In genomic region chr15:74778599-74778970, GRCh38 we compare ENCODE assay signal across 18 cellular contexts. TPM values are rescaled to one million over a fixed set of nuclear protein-coding genes. Genes with fewer than 3 reads are reported as not detected.
DNase-seq lines count a peak whose midpoint lies in the region; ATAC-seq, FAIRE-seq and TF ChIP-seq lines count a peak whose summit lies in the region.
"Had no signal": no experiment of that assay in that cellular context is flagged by ENCODE, and none has a peak within 500 bp of the region (broad histone marks: within the 10 kb centered on the region; RNA-seq: fewer than 3 reads in every experiment).

No MANE protein-coding gene starts in this region.

- H3K4me3 ChIP-seq in HepG2 (replicated peaks in 1 of 3; ENCODE audit: insufficient read depth in 1 of 3, low read depth in 2 of 3, low read length in 3 of 3) (no peak overlapping the region), transverse colon (no peak overlapping the region), aorta (ENCODE audit: low read length in 2 of 2) (no peak overlapping the region)
- H3K4me3 ChIP-seq: ovary, thoracic aorta had no signal

- TF ChIP-seq EP300 in HepG2 (IDR thresholded peaks at IDR 0.05; ENCODE audit: low read depth in 2 of 2, low read length in 2 of 2) (no peak), HepG2 (CRISPR knock-in tag; IDR thresholded peaks at IDR 0.05; ENCODE audit: borderline replicate concordance) (no peak), transverse colon (IDR thresholded peaks at IDR 0.05; ENCODE audit: low read depth) (no peak)

- H4K20me1 ChIP-seq in HepG2 (ENCODE audit: insufficient read depth, low read length): no peaks in the 10 kb centered on the region; the same call in 1 of the 2 replicates

- H3K36me3 ChIP-seq in HepG2 (replicated peaks in 1 of 2; ENCODE audit: control insufficient read depth in 1 of 2, insufficient read depth in 2 of 2, low read length in 2 of 2) (no peaks in the 10 kb centered on the region), transverse colon (no peaks in the 10 kb centered on the region), aorta (ENCODE audit: control insufficient read depth in 1 of 2, insufficient read depth in 2 of 2, low read length in 1 of 2) (no peaks in the 10 kb centered on the region)
- H3K36me3 ChIP-seq: ovary, thoracic aorta had no signal

- peaks cover 11% of the 10 kb centered on the region for H3K79me2 ChIP-seq in HepG2 (ENCODE audit: insufficient read depth, low read length)

- no peaks in the 10 kb centered on the region for H3K9me3 Mint-ChIP-seq in activated naive CD4-positive, alpha-beta T cell treated with anti-CD3 and anti-CD28 coated beads for 36 hours
- H3K9me3 Mint-ChIP-seq in activated CD4-positive, alpha-beta memory T cell treated with anti-CD3 and anti-CD28 coated beads for 36 hours: no peaks in the 10 kb centered on the region
- H3K9me3 Mint-ChIP-seq: HFFc6 had no signal

- TF ChIP-seq RAD21 in HepG2 (CRISPR knock-in tag; IDR thresholded peaks at IDR 0.05): no peak

- POLR2A ChIA-PET in activated CD4-positive, alpha-beta memory T cell treated with anti-CD3 and anti-CD28 coated beads for 36 hours (lab: Charles Lee): interaction anchor here (1.0 to 6.4 kb wide), 4 partner anchors 10 to 128 kb away, joined by 3 to 116 read pairs (median 4); partner anchors contain the start of gene FAM219B
- POLR2A ChIA-PET in HepG2 (lab: Yijun Ruan, JAX): interaction anchor here (0.9 to 2.3 kb wide), 5 partner anchors 18 to 590 kb away, joined by 3 to 8 read pairs (median 5); partner anchors contain the start of genes CLK3, CYP1A1 and MAN2C1

- in situ Hi-C loops in HepG2 (cut with HindIII; ENCODE audit: extremely low pct_ligation_motif_present, low pct_unique_long_range_greater_than_20kb): loop anchor here (10.0 kb wide), 1 partner anchor 176 kb away; the partner anchor contains the start of gene RPP25
- in situ Hi-C loops in transverse colon (cut with MboI; ENCODE audit: low pct_ligation_motif_present in 1 of 4, low pct_unique_long_range_greater_than_20kb in 1 of 4, low sequenced_read_pairs in 3 of 4): loop anchor here in 2 of 4 donors (10.0 kb wide), 1 partner anchor 166 kb away; no protein-coding TSS in a partner anchor

- no peak overlapping the region for H2AFZ ChIP-seq in HepG2 (ENCODE audit: low read length)

- peak overlapping the region; percentile 4; the same call in 1 of the 2 replicates for H3K4me2 ChIP-seq in HepG2 (ENCODE audit: low read depth, low read length)

- DNase-seq in activated naive CD4-positive, alpha-beta T cell treated with anti-CD3 and anti-CD28 coated beads for 36 hours: no peak
- no peak for DNase-seq in activated naive CD4-positive, alpha-beta T cell (lab: John Stamatoyannopoulos, UW)
- DNase-seq in activated CD4-positive, alpha-beta memory T cell treated with anti-CD3 and anti-CD28 coated beads for 36 hours: no peak
- DNase-seq in HepG2 (ENCODE audit: low spot score): no peak
- DNase-seq in transverse colon: no peak
- no peak for DNase-seq in SW480 (ENCODE audit: low spot score)
- DNase-seq in H4 (ENCODE audit: low spot score): no peak
- DNase-seq in aorta: no peak
- DNase-seq: amygdala, DMS53, HFFc6, NCI-H1048, ovary, PC-3 had no signal

- peak overlapping the region; percentile 96 for H3K27ac Mint-ChIP-seq in activated naive CD4-positive, alpha-beta T cell treated with anti-CD3 and anti-CD28 coated beads for 36 hours
- peak overlapping the region; percentile 99 for H3K27ac Mint-ChIP-seq in activated CD4-positive, alpha-beta memory T cell treated with anti-CD3 and anti-CD28 coated beads for 36 hours
- H3K27ac Mint-ChIP-seq: HFFc6 had no signal

- H3K4me1 ChIP-seq in HepG2 (ENCODE audit: insufficient read depth, low read length) (peaks cover 86% of the 10 kb centered on the region), transverse colon (peaks cover 29 to 87% (median 57%) of the 10 kb centered on the region in 4 donors), aorta (ENCODE audit: control insufficient read depth in 1 of 2, insufficient read depth in 2 of 2, low read length in 2 of 2) (no peaks in the 10 kb centered on the region)

- peaks cover 69% of the 10 kb centered on the region for H3K4me1 Mint-ChIP-seq in activated naive CD4-positive, alpha-beta T cell treated with anti-CD3 and anti-CD28 coated beads for 36 hours (ENCODE audit: low read depth)
- peaks cover 70% of the 10 kb centered on the region for H3K4me1 Mint-ChIP-seq in activated CD4-positive, alpha-beta memory T cell treated with anti-CD3 and anti-CD28 coated beads for 36 hours (ENCODE audit: low read depth)

- no peak for TF ChIP-seq CTCF in HepG2 (CRISPR knock-in tag; IDR thresholded peaks at IDR 0.05)
- TF ChIP-seq CTCF in transverse colon (IDR thresholded peaks at IDR 0.05): no peak

- FAIRE-seq in HepG2 (lab: Jason Lieb, UNC): peak; percentile 40

- no peak for TF ChIP-seq POLR2A in HepG2 (IDR thresholded peaks at IDR 0.05; ENCODE audit: insufficient read depth in 1 of 2, low read depth in 2 of 2, low read length in 2 of 2)
- no peak for TF ChIP-seq POLR2A in transverse colon (IDR thresholded peaks at IDR 0.05)

- intact Hi-C loops in activated naive CD4-positive, alpha-beta T cell treated with anti-CD3 and anti-CD28 coated beads for 36 hours (cut with micrococcal nuclease): no loop called here
- intact Hi-C loops in activated CD4-positive, alpha-beta memory T cell treated with anti-CD3 and anti-CD28 coated beads for 36 hours (cut with micrococcal nuclease): no loop called here
- intact Hi-C loops in HepG2 (cut with micrococcal nuclease; ENCODE audit: unreplicated experiment) (no loop called here), transverse colon (cut with DNase I; ENCODE audit: low total_unique reads) (no loop called here), aorta (cut with DNase I) (loop anchor here in 1 of 2 donors (5.0 kb wide), 1 partner anchor 59 kb away; no protein-coding TSS in a partner anchor)

- H3K27me3 Mint-ChIP-seq in activated naive CD4-positive, alpha-beta T cell treated with anti-CD3 and anti-CD28 coated beads for 36 hours (ENCODE audit: low read depth): no peaks in the 10 kb centered on the region
- no peaks in the 10 kb centered on the region for H3K27me3 Mint-ChIP-seq in activated CD4-positive, alpha-beta memory T cell treated with anti-CD3 and anti-CD28 coated beads for 36 hours

- peaks cover 23% of the 10 kb centered on the region for H3K36me3 Mint-ChIP-seq in activated naive CD4-positive, alpha-beta T cell treated with anti-CD3 and anti-CD28 coated beads for 36 hours (ENCODE audit: low read depth)
- peaks cover 12% of the 10 kb centered on the region for H3K36me3 Mint-ChIP-seq in activated CD4-positive, alpha-beta memory T cell treated with anti-CD3 and anti-CD28 coated beads for 36 hours

- no peak overlapping the region for H3K9ac ChIP-seq in HepG2 (ENCODE audit: insufficient read depth, low read depth, low read length)

- BruUV-seq in HepG2 (replicated peaks; lab: Mats Ljungman, UMichigan): no TSS peak

- no peak overlapping the region for H3K27ac ChIP-seq in HepG2 (ENCODE audit: extremely low read length, insufficient read depth, low read length)
- peak overlapping the region; percentile 84 to 92 (median 86) for H3K27ac ChIP-seq in transverse colon
- H3K27ac ChIP-seq in aorta (ENCODE audit: low read depth in 1 of 2, low read length in 2 of 2): no peak overlapping the region
- H3K27ac ChIP-seq: ovary, thoracic aorta had no signal

- CTCF ChIA-PET in activated naive CD4-positive, alpha-beta T cell treated with anti-CD3 and anti-CD28 coated beads for 36 hours (lab: Charles Lee): interaction anchor here (0.7 to 29.5 kb wide), 11 partner anchors 0 to 172 kb away, joined by 3 to 1193 read pairs (median 5); partner anchors contain the start of gene CSK
- CTCF ChIA-PET in activated CD4-positive, alpha-beta memory T cell treated with anti-CD3 and anti-CD28 coated beads for 36 hours (lab: Charles Lee): interaction anchor here (1.1 to 22.0 kb wide), 7 partner anchors 7 to 172 kb away, joined by 3 to 1220 read pairs (median 11); no protein-coding TSS in a partner anchor
- CTCF ChIA-PET in HepG2 (lab: Yijun Ruan, JAX; ENCODE audit: low intra/inter-chr PET ratio, low total read pairs): interaction anchor here (2.5 kb wide), 1 partner anchor 22 kb away, joined by 6 read pairs; no protein-coding TSS in a partner anchor

- WGBS in HepG2 (ENCODE audit: low lambda C conversion rate): 71% methylated on average over 5 of the region's 5 CpGs
- WGBS in transverse colon (ENCODE audit: low coverage in 1 of 2), 2 donors: 94 to 100% methylated on average over 1 to 5 of the region's 5 CpGs
- WGBS in aorta, 2 donors: 94 to 97% methylated on average over 5 of the region's 5 CpGs

- H3K9me3 ChIP-seq in HepG2 (ENCODE audit: low read length): no peaks in the 10 kb centered on the region
- no peaks in the 10 kb centered on the region for H3K9me3 ChIP-seq in transverse colon
- no peaks in the 10 kb centered on the region for H3K9me3 ChIP-seq in aorta (ENCODE audit: control insufficient read depth, low read length)
- H3K9me3 ChIP-seq: ovary, thoracic aorta had no signal

- no peaks in the 10 kb centered on the region for H3K27me3 ChIP-seq in HepG2 (ENCODE audit: control insufficient read depth in 1 of 2, insufficient read depth in 2 of 2, low read length in 2 of 2)
- H3K27me3 ChIP-seq in transverse colon: no peaks in the 10 kb centered on the region
- H3K27me3 ChIP-seq in aorta (ENCODE audit: control insufficient read depth in 1 of 2, insufficient read depth in 2 of 2, low read length in 1 of 2): no peaks in the 10 kb centered on the region
- H3K27me3 ChIP-seq: ovary had no signal

- no peak overlapping the region for H3K4me3 Mint-ChIP-seq in activated naive CD4-positive, alpha-beta T cell treated with anti-CD3 and anti-CD28 coated beads for 36 hours
- H3K4me3 Mint-ChIP-seq in activated CD4-positive, alpha-beta memory T cell treated with anti-CD3 and anti-CD28 coated beads for 36 hours: no peak overlapping the region
- H3K4me3 Mint-ChIP-seq: HFFc6 had no signal

- no peak for ATAC-seq in HepG2
- no peak for ATAC-seq in aorta (ENCODE audit: low FRiP score)
- ATAC-seq: PC-3 had no signal

RNA-seq across cellular contexts. Expression of gene CSK, which starts 3.3 kb away (rescaled TPM):
- total RNA-seq in activated naive CD4-positive, alpha-beta T cell treated with anti-CD3 and anti-CD28 coated beads for 36 hours: 100 to 1,000 TPM; 272 to 282 TPM
- 100 to 1,000 TPM; 260 to 262 TPM for total RNA-seq in activated CD4-positive, alpha-beta memory T cell treated with anti-CD3 and anti-CD28 coated beads for 36 hours
- total RNA-seq in HepG2 (2016; rRNA removed; fragmentation: Illumina TruSeq; extraction: Trizol) (20.6 and 21.3 TPM in 2 replicates), transverse colon (100 to 1,000 TPM in 1 of 4 donors, 10 to 100 TPM in 3; 59.7 to 176 (median 73.4) TPM), aorta (10 to 100 TPM; 34.9 to 55.2 TPM)
- 8.5 and 9.2 TPM in 2 replicates for total RNA-seq in HepG2 (2016; cell fraction: cytosol; rRNA removed; fragmentation: Illumina TruSeq; extraction: Trizol; ENCODE audit: low read depth)
- total RNA-seq in HepG2 (2016; cell fraction: insoluble cytoplasmic fraction; rRNA removed; fragmentation: Illumina TruSeq; extraction: Trizol): 17.5 and 21.5 TPM in 2 replicates
- 24.6 and 31.5 TPM in 2 replicates for total RNA-seq in HepG2 (2016; cell fraction: membrane; rRNA removed; fragmentation: Illumina TruSeq; extraction: Trizol)
- 22.6 and 23.4 TPM in 2 replicates for total RNA-seq in HepG2 (2016; cell fraction: nucleus; rRNA removed; fragmentation: Illumina TruSeq; extraction: Trizol)
- polyA plus RNA-seq in HepG2 (2011; rRNA removed) (12.5 and 18.8 TPM in 2 replicates), aorta (10 to 100 TPM; 21.8 to 29.8 TPM)
- polyA plus RNA-seq in HepG2 (2011; cell fraction: cytosol; rRNA removed): 13.9 and 14.0 TPM in 2 replicates
- polyA plus RNA-seq in HepG2 (2011; cell fraction: nucleus; rRNA removed): 67.4 and 72.0 TPM in 2 replicates
- 26.5 and 39.5 TPM in 2 replicates for polyA plus RNA-seq in HepG2 (2012)
- polyA plus RNA-seq in HepG2 (2016; cell fraction: cytosol; fragmentation: Illumina TruSeq; extraction: Trizol; ENCODE audit: low read depth): 10.3 and 12.4 TPM in 2 replicates
- polyA plus RNA-seq in HepG2 (2016; cell fraction: insoluble cytoplasmic fraction; fragmentation: Illumina TruSeq; extraction: Trizol; ENCODE audit: low read depth): 42.9 and 49.6 TPM in 2 replicates
- 24.4 and 34.3 TPM in 2 replicates for polyA plus RNA-seq in HepG2 (2016; cell fraction: membrane; fragmentation: Illumina TruSeq; extraction: Trizol; ENCODE audit: low read depth)
- polyA plus RNA-seq in HepG2 (2016; cell fraction: nucleus; fragmentation: Illumina TruSeq; extraction: Trizol; ENCODE audit: insufficient read depth, low read depth): 80.5 and 84.1 TPM in 2 replicates
- polyA minus RNA-seq in HepG2 (2011; rRNA and poly(A)+ RNA removed; ENCODE audit: low replicate concordance): 34.0 and 51.8 TPM in 2 replicates
- 19.3 and 20.3 TPM in 2 replicates for polyA minus RNA-seq in HepG2 (2011; cell fraction: cytosol; rRNA and poly(A)+ RNA removed)
- polyA minus RNA-seq in HepG2 (2011; cell fraction: nucleus; rRNA and poly(A)+ RNA removed): 23.4 and 28.1 TPM in 2 replicates
- total RNA-seq in H4 (2014; rRNA removed; shearing (Covaris generic)): 21.7 and 22.7 TPM in 2 replicates

RNA-seq across cellular contexts. Expression of gene CYP1A2, which starts 29.9 kb away (rescaled TPM):
- total RNA-seq in activated naive CD4-positive, alpha-beta T cell treated with anti-CD3 and anti-CD28 coated beads for 36 hours: not detected
- not detected for total RNA-seq in activated CD4-positive, alpha-beta memory T cell treated with anti-CD3 and anti-CD28 coated beads for 36 hours
- total RNA-seq in HepG2 (2016; rRNA removed; fragmentation: Illumina TruSeq; extraction: Trizol): not detected in 2 replicates
- total RNA-seq in HepG2 (2016; cell fraction: cytosol; rRNA removed; fragmentation: Illumina TruSeq; extraction: Trizol; ENCODE audit: low read depth): not detected in 2 replicates
- not detected in 2 replicates for total RNA-seq in HepG2 (2016; cell fraction: insoluble cytoplasmic fraction; rRNA removed; fragmentation: Illumina TruSeq; extraction: Trizol)
- total RNA-seq in HepG2 (2016; cell fraction: membrane; rRNA removed; fragmentation: Illumina TruSeq; extraction: Trizol): not detected in 2 replicates
- not detected in 2 replicates for total RNA-seq in HepG2 (2016; cell fraction: nucleus; rRNA removed; fragmentation: Illumina TruSeq; extraction: Trizol)
- 0.07 and 0.09 TPM in 2 replicates for polyA plus RNA-seq in HepG2 (2011; rRNA removed)
- 0.03 and 0.13 TPM in 2 replicates for polyA plus RNA-seq in HepG2 (2011; cell fraction: cytosol; rRNA removed)
- polyA plus RNA-seq in HepG2 (2011; cell fraction: nucleus; rRNA removed): 0.03 TPM in 1 of 2 replicates, not detected in the other
- polyA plus RNA-seq in HepG2 (2012): 0.12 and 0.23 TPM in 2 replicates
- polyA plus RNA-seq in HepG2 (2016; cell fraction: cytosol; fragmentation: Illumina TruSeq; extraction: Trizol; ENCODE audit: low read depth): not detected in 2 replicates
- polyA plus RNA-seq in HepG2 (2016; cell fraction: insoluble cytoplasmic fraction; fragmentation: Illumina TruSeq; extraction: Trizol; ENCODE audit: low read depth): not detected in 2 replicates
- polyA plus RNA-seq in HepG2 (2016; cell fraction: membrane; fragmentation: Illumina TruSeq; extraction: Trizol; ENCODE audit: low read depth): not detected in 2 replicates
- not detected in 2 replicates for polyA plus RNA-seq in HepG2 (2016; cell fraction: nucleus; fragmentation: Illumina TruSeq; extraction: Trizol; ENCODE audit: insufficient read depth, low read depth)
- 0.05 TPM in 1 of 2 replicates, not detected in the other for polyA minus RNA-seq in HepG2 (2011; rRNA and poly(A)+ RNA removed; ENCODE audit: low replicate concordance)
- polyA minus RNA-seq in HepG2 (2011; cell fraction: cytosol; rRNA and poly(A)+ RNA removed): not detected in 2 replicates
- polyA minus RNA-seq in HepG2 (2011; cell fraction: nucleus; rRNA and poly(A)+ RNA removed): not detected in 2 replicates
- total RNA-seq in transverse colon: not detected
- not detected in 2 replicates for total RNA-seq in H4 (2014; rRNA removed; shearing (Covaris generic))
- total RNA-seq in aorta: not detected
- polyA plus RNA-seq in aorta: not detected
- total RNA-seq: HFFc6; lung microvascular endothelial cell; PC-3; T-helper 1 cell treated with Interleukin-12 subunit alpha and Interleukin-12 subunit beta and Interleukin-4 antibody, amounts not matched to agents 30 ng/mL and 1 ng/mL, for 36 hours; thoracic aorta had no signal
- polyA plus RNA-seq: AG04450, ovary had no signal

RNA-seq across cellular contexts. Expression of gene LMAN1L, which starts 34.0 kb away (rescaled TPM):
- total RNA-seq in activated naive CD4-positive, alpha-beta T cell treated with anti-CD3 and anti-CD28 coated beads for 36 hours: not detected
- not detected for total RNA-seq in activated CD4-positive, alpha-beta memory T cell treated with anti-CD3 and anti-CD28 coated beads for 36 hours
- total RNA-seq in HepG2 (2016; rRNA removed; fragmentation: Illumina TruSeq; extraction: Trizol) (not detected in 2 replicates), transverse colon (10 to 100 TPM in 1 of 4 donors, not detected in 3; 20.2 TPM), aorta (under 1 TPM in 1 of 2 donors, not detected in 1; 0.30 TPM)
- not detected in 2 replicates for total RNA-seq in HepG2 (2016; cell fraction: cytosol; rRNA removed; fragmentation: Illumina TruSeq; extraction: Trizol; ENCODE audit: low read depth)
- total RNA-seq in HepG2 (2016; cell fraction: insoluble cytoplasmic fraction; rRNA removed; fragmentation: Illumina TruSeq; extraction: Trizol): not detected in 2 replicates
- not detected in 2 replicates for total RNA-seq in HepG2 (2016; cell fraction: membrane; rRNA removed; fragmentation: Illumina TruSeq; extraction: Trizol)
- total RNA-seq in HepG2 (2016; cell fraction: nucleus; rRNA removed; fragmentation: Illumina TruSeq; extraction: Trizol): not detected in 2 replicates
- polyA plus RNA-seq in HepG2 (2011; rRNA removed) (not detected in 2 replicates), aorta (under 1 TPM in 1 of 2 donors, not detected in 1; 0.15 TPM)
- not detected in 2 replicates for polyA plus RNA-seq in HepG2 (2011; cell fraction: cytosol; rRNA removed)
- polyA plus RNA-seq in HepG2 (2011; cell fraction: nucleus; rRNA removed): 0.17 and 0.26 TPM in 2 replicates
- not detected in 2 replicates for polyA plus RNA-seq in HepG2 (2012)
- not detected in 2 replicates for polyA plus RNA-seq in HepG2 (2016; cell fraction: cytosol; fragmentation: Illumina TruSeq; extraction: Trizol; ENCODE audit: low read depth)
- polyA plus RNA-seq in HepG2 (2016; cell fraction: insoluble cytoplasmic fraction; fragmentation: Illumina TruSeq; extraction: Trizol; ENCODE audit: low read depth): not detected in 2 replicates
- polyA plus RNA-seq in HepG2 (2016; cell fraction: membrane; fragmentation: Illumina TruSeq; extraction: Trizol; ENCODE audit: low read depth): not detected in 2 replicates
- polyA plus RNA-seq in HepG2 (2016; cell fraction: nucleus; fragmentation: Illumina TruSeq; extraction: Trizol; ENCODE audit: insufficient read depth, low read depth): not detected in 2 replicates
- polyA minus RNA-seq in HepG2 (2011; rRNA and poly(A)+ RNA removed; ENCODE audit: low replicate concordance): 0.07 TPM in 1 of 2 replicates, not detected in the other
- not detected in 2 replicates for polyA minus RNA-seq in HepG2 (2011; cell fraction: cytosol; rRNA and poly(A)+ RNA removed)
- not detected in 2 replicates for polyA minus RNA-seq in HepG2 (2011; cell fraction: nucleus; rRNA and poly(A)+ RNA removed)
- total RNA-seq in H4 (2014; rRNA removed; shearing (Covaris generic)): 0.10 TPM in 1 of 2 replicates, not detected in the other
- total RNA-seq: HFFc6, lung microvascular endothelial cell, ovary, PC-3, thoracic aorta had no signal
- polyA plus RNA-seq: AG04450, ovary had no signal

RNA-seq across cellular contexts. Expression of gene CPLX3, which starts 47.8 kb away (rescaled TPM):
- not detected for total RNA-seq in activated naive CD4-positive, alpha-beta T cell treated with anti-CD3 and anti-CD28 coated beads for 36 hours
- not detected for total RNA-seq in activated CD4-positive, alpha-beta memory T cell treated with anti-CD3 and anti-CD28 coated beads for 36 hours
- total RNA-seq in HepG2 (2016; rRNA removed; fragmentation: Illumina TruSeq; extraction: Trizol) (not detected in 2 replicates), transverse colon (not detected), aorta (not detected)
- total RNA-seq in HepG2 (2016; cell fraction: cytosol; rRNA removed; fragmentation: Illumina TruSeq; extraction: Trizol; ENCODE audit: low read depth): not detected in 2 replicates
- total RNA-seq in HepG2 (2016; cell fraction: insoluble cytoplasmic fraction; rRNA removed; fragmentation: Illumina TruSeq; extraction: Trizol): not detected in 2 replicates
- total RNA-seq in HepG2 (2016; cell fraction: membrane; rRNA removed; fragmentation: Illumina TruSeq; extraction: Trizol): not detected in 2 replicates
- not detected in 2 replicates for total RNA-seq in HepG2 (2016; cell fraction: nucleus; rRNA removed; fragmentation: Illumina TruSeq; extraction: Trizol)
- polyA plus RNA-seq in HepG2 (2011; rRNA removed) (not detected in 2 replicates), aorta (under 1 TPM; 0.05 to 0.13 TPM)
- polyA plus RNA-seq in HepG2 (2011; cell fraction: cytosol; rRNA removed): not detected in 2 replicates
- polyA plus RNA-seq in HepG2 (2011; cell fraction: nucleus; rRNA removed): 0.05 TPM in 1 of 2 replicates, not detected in the other
- polyA plus RNA-seq in HepG2 (2012): not detected in 2 replicates
- polyA plus RNA-seq in HepG2 (2016; cell fraction: cytosol; fragmentation: Illumina TruSeq; extraction: Trizol; ENCODE audit: low read depth): not detected in 2 replicates
- not detected in 2 replicates for polyA plus RNA-seq in HepG2 (2016; cell fraction: insoluble cytoplasmic fraction; fragmentation: Illumina TruSeq; extraction: Trizol; ENCODE audit: low read depth)
- not detected in 2 replicates for polyA plus RNA-seq in HepG2 (2016; cell fraction: membrane; fragmentation: Illumina TruSeq; extraction: Trizol; ENCODE audit: low read depth)
- polyA plus RNA-seq in HepG2 (2016; cell fraction: nucleus; fragmentation: Illumina TruSeq; extraction: Trizol; ENCODE audit: insufficient read depth, low read depth): not detected in 2 replicates
- polyA minus RNA-seq in HepG2 (2011; rRNA and poly(A)+ RNA removed; ENCODE audit: low replicate concordance): not detected in 2 replicates
- polyA minus RNA-seq in HepG2 (2011; cell fraction: cytosol; rRNA and poly(A)+ RNA removed): not detected in 2 replicates
- not detected in 2 replicates for polyA minus RNA-seq in HepG2 (2011; cell fraction: nucleus; rRNA and poly(A)+ RNA removed)
- not detected in 2 replicates for total RNA-seq in H4 (2014; rRNA removed; shearing (Covaris generic))
- total RNA-seq: lung microvascular endothelial cell, ovary, PC-3, thoracic aorta had no signal
- polyA plus RNA-seq: AG04450, ovary had no signal

RNA-seq across cellular contexts. Expression of gene CYP1A1, which starts 53.3 kb away (rescaled TPM):
- under 1 TPM; 0.12 to 0.37 TPM for total RNA-seq in activated naive CD4-positive, alpha-beta T cell treated with anti-CD3 and anti-CD28 coated beads for 36 hours
- total RNA-seq in activated CD4-positive, alpha-beta memory T cell treated with anti-CD3 and anti-CD28 coated beads for 36 hours: 1 to 10 TPM in 1 of 2 experiments, under 1 TPM in 1; 0.64 to 1.1 TPM
- total RNA-seq in HepG2 (2016; rRNA removed; fragmentation: Illumina TruSeq; extraction: Trizol) (4.1 and 7.9 TPM in 2 replicates), transverse colon (1 to 10 TPM in 1 of 4 donors, under 1 TPM in 1, not detected in 2; 0.55 to 1.1 TPM), aorta (1 to 10 TPM in 1 of 2 donors, not detected in 1; 2.3 TPM)
- total RNA-seq in HepG2 (2016; cell fraction: cytosol; rRNA removed; fragmentation: Illumina TruSeq; extraction: Trizol; ENCODE audit: low read depth): 1.3 and 1.7 TPM in 2 replicates
- 3.5 and 7.6 TPM in 2 replicates for total RNA-seq in HepG2 (2016; cell fraction: insoluble cytoplasmic fraction; rRNA removed; fragmentation: Illumina TruSeq; extraction: Trizol)
- total RNA-seq in HepG2 (2016; cell fraction: membrane; rRNA removed; fragmentation: Illumina TruSeq; extraction: Trizol): 3.3 and 3.8 TPM in 2 replicates
- 8.5 and 8.7 TPM in 2 replicates for total RNA-seq in HepG2 (2016; cell fraction: nucleus; rRNA removed; fragmentation: Illumina TruSeq; extraction: Trizol)
- polyA plus RNA-seq in HepG2 (2011; rRNA removed) (8.0 and 11.0 TPM in 2 replicates), aorta (1 to 10 TPM; 1.0 to 6.4 TPM)
- polyA plus RNA-seq in HepG2 (2011; cell fraction: cytosol; rRNA removed): 7.0 and 10.8 TPM in 2 replicates
- polyA plus RNA-seq in HepG2 (2011; cell fraction: nucleus; rRNA removed): 8.4 and 11.9 TPM in 2 replicates
- polyA plus RNA-seq in HepG2 (2012): 7.0 and 9.5 TPM in 2 replicates
- polyA plus RNA-seq in HepG2 (2016; cell fraction: cytosol; fragmentation: Illumina TruSeq; extraction: Trizol; ENCODE audit: low read depth): 1.2 TPM in 2 replicates
- 3.4 and 3.6 TPM in 2 replicates for polyA plus RNA-seq in HepG2 (2016; cell fraction: insoluble cytoplasmic fraction; fragmentation: Illumina TruSeq; extraction: Trizol; ENCODE audit: low read depth)
- 1.9 and 2.1 TPM in 2 replicates for polyA plus RNA-seq in HepG2 (2016; cell fraction: membrane; fragmentation: Illumina TruSeq; extraction: Trizol; ENCODE audit: low read depth)
- polyA plus RNA-seq in HepG2 (2016; cell fraction: nucleus; fragmentation: Illumina TruSeq; extraction: Trizol; ENCODE audit: insufficient read depth, low read depth): 13.4 and 14.2 TPM in 2 replicates
- 2.4 and 6.8 TPM in 2 replicates for polyA minus RNA-seq in HepG2 (2011; rRNA and poly(A)+ RNA removed; ENCODE audit: low replicate concordance)
- polyA minus RNA-seq in HepG2 (2011; cell fraction: cytosol; rRNA and poly(A)+ RNA removed): 2.5 and 7.8 TPM in 2 replicates
- polyA minus RNA-seq in HepG2 (2011; cell fraction: nucleus; rRNA and poly(A)+ RNA removed): 1.9 and 5.3 TPM in 2 replicates
- 0.33 and 2.3 TPM in 2 replicates for total RNA-seq in H4 (2014; rRNA removed; shearing (Covaris generic))
- total RNA-seq: HFFc6 had no signal

Comparison
In these comparisons a context has a peak if more than half of its experiments do, and no peak if none do; other contexts are left out.
1. H3K27ac ChIP-seq: peak in transverse colon (4 of 4); none in HepG2 (single experiment) and aorta (0 of 2).